ENCODE assay signal across 1 cellular context in genomic region chr6:12332750-12333079, GRCh38.
A peak's percentile ranks its signal among the peaks of the same experiment; 100 is the strongest.
TF ChIP-seq lines count a peak whose summit lies in the region.
"Not testable (repeated sequence)": the region's sequence is repeated elsewhere in the genome, so short reads cannot be mapped to it uniquely, and the experiment has no call there.

No MANE protein-coding gene starts in this region.

TF ChIP-seq in HepG2, 621 proteins besides CTCF, POLR2A, EP300 and RAD21:
- TF ChIP-seq ZNF687 (CRISPR knock-in tag; IDR thresholded peaks at IDR 0.05) = peak; percentile 28; the same call in 1 of the 2 replicates
- peak; percentile 66 for TF ChIP-seq ZNF362 (CRISPR knock-in tag; IDR thresholded peaks at IDR 0.05; ENCODE audit: borderline replicate concordance)
- TF ChIP-seq ZNF770 (CRISPR knock-in tag; IDR thresholded peaks at IDR 0.05) = peak; percentile 93
- TF ChIP-seq SOX6 (IDR thresholded peaks at IDR 0.05) = not testable (repeated sequence)
- TF ChIP-seq SOX6 (CRISPR knock-in tag; IDR thresholded peaks at IDR 0.05) = peak; percentile 17; the same call in 1 of the 2 replicates
- 0 out of 2 replicates have a peak, but pooled peaks have one; percentile 6 for TF ChIP-seq HDAC2 (CRISPR knock-in tag; IDR thresholded peaks at IDR 0.05)
- 0 out of 2 replicates have a peak, but pooled peaks have one; percentile 4 for TF ChIP-seq ELF3 (CRISPR knock-in tag; IDR thresholded peaks at IDR 0.05)
- peak; percentile 69 for TF ChIP-seq ZMYM3 (CRISPR knock-in tag; IDR thresholded peaks at IDR 0.05)
- TF ChIP-seq PATZ1 (CRISPR knock-in tag; IDR thresholded peaks at IDR 0.05) = 0 out of 2 replicates have a peak, but pooled peaks have one; percentile 2
